In genomic region chrX:281166-281999, GRCh38 we compare ENCODE assay signal across 8 cellular contexts. TPM values are rescaled to one million over a fixed set of nuclear protein-coding genes. Genes with fewer than 3 reads are reported as not detected.
A peak's percentile ranks its signal among the peaks of the same experiment; 100 is the strongest.
DNase-seq lines count a peak whose midpoint lies in the region; ATAC-seq, FAIRE-seq and TF ChIP-seq lines count a peak whose summit lies in the region.

Gene PLCXD1 (plus strand): TSS chrX:281381. CDS start chrX:284188, 2,807 bp downstream.

- H3K9me3 ChIP-seq in BLaER1 = no peaks in the 10 kb centered on the region
- H3K9me3 ChIP-seq in astrocyte (ENCODE audit: insufficient read depth, low read depth, low read length) = no peaks in the 10 kb centered on the region
- H3K9me3 ChIP-seq in iPS-20b (ENCODE audit: insufficient read depth, low read depth, low read length) = no peaks in the 10 kb centered on the region; the same call in 1 of the 2 replicates

- H3K27me3 Mint-ChIP-seq in astrocyte (ENCODE audit: low read depth, unreplicated experiment) = no peaks in the 10 kb centered on the region
- H3K27me3 Mint-ChIP-seq in stimulated activated memory B cell treated with anti-CD40 and anti-IgM and Interleukin-4, amounts not matched to agents 10 μg/mL and 1 μg/mL and 100 μg/mL, for 72 hours = peaks cover 6% of the 10 kb centered on the region

- H3K9me3 Mint-ChIP-seq in astrocyte (ENCODE audit: unreplicated experiment) = no peaks in the 10 kb centered on the region
- no peaks in the 10 kb centered on the region for H3K9me3 Mint-ChIP-seq in stimulated activated memory B cell treated with anti-CD40 and anti-IgM and Interleukin-4, amounts not matched to agents 10 μg/mL and 1 μg/mL and 100 μg/mL, for 72 hours

- H3K36me3 Mint-ChIP-seq in astrocyte (ENCODE audit: low read depth, unreplicated experiment) = no peaks in the 10 kb centered on the region
- H3K36me3 Mint-ChIP-seq in stimulated activated memory B cell treated with anti-CD40 and anti-IgM and Interleukin-4, amounts not matched to agents 10 μg/mL and 1 μg/mL and 100 μg/mL, for 72 hours = peaks cover 5% of the 10 kb centered on the region

- H3K36me3 ChIP-seq in BLaER1 (peaks cover 24% of the 10 kb centered on the region), astrocyte (ENCODE audit: insufficient read depth, low read length) (peaks cover 9% of the 10 kb centered on the region), iPS-20b (ENCODE audit: insufficient read depth, low read depth, low read length) (peaks cover 27% of the 10 kb centered on the region)

- H3K79me2 ChIP-seq in astrocyte (ENCODE audit: insufficient read depth, low read length) = no peaks in the 10 kb centered on the region

- H3K27me3 ChIP-seq in BLaER1 (no peaks in the 10 kb centered on the region), astrocyte (ENCODE audit: insufficient read depth, low read length) (no peaks in the 10 kb centered on the region), iPS-20b (ENCODE audit: insufficient read depth, low read length) (no peaks in the 10 kb centered on the region)

- DNase-seq in astrocyte (ENCODE audit: low read depth) (no peak), GF-D8 (lab: John Stamatoyannopoulos, UW) (no peak)

- peak within 1 kb of the TSS; percentile 19; the same call in 1 of the 2 replicates for H3K9ac ChIP-seq in BLaER1
- H3K9ac ChIP-seq in astrocyte (ENCODE audit: low read length) = peak within 1 kb of the TSS; percentile 26
- H3K9ac ChIP-seq in iPS-20b (ENCODE audit: low read depth, low read length) = peak within 1 kb of the TSS; percentile 92

- 0 out of 2 replicates have a peak within 1 kb of the TSS, but pooled peaks have one; percentile 44 for H3K27ac ChIP-seq in BLaER1
- peak within 1 kb of the TSS; percentile 2 for H3K27ac ChIP-seq in astrocyte (ENCODE audit: low read depth, low read length)
- H3K27ac ChIP-seq in iPS-20b (ENCODE audit: low read length) = peak within 1 kb of the TSS; percentile 88

- ATAC-seq in HG02885 (IDR thresholded peaks at IDR 0.05; ENCODE audit: poor library complexity, unreplicated experiment) = peak; percentile 19
- ATAC-seq in stimulated activated memory B cell treated with anti-CD40 and anti-IgM and Interleukin-4, amounts not matched to agents 10 μg/mL and 1 μg/mL and 100 μg/mL, for 72 hours = no peak
- no peak for ATAC-seq in HG02798 (IDR thresholded peaks at IDR 0.05; ENCODE audit: poor library complexity, unreplicated experiment)
- ATAC-seq in HG03159 (IDR thresholded peaks at IDR 0.05; ENCODE audit: unreplicated experiment) = no peak

- peak within 1 kb of the TSS; percentile 69 for H3K27ac Mint-ChIP-seq in astrocyte (ENCODE audit: unreplicated experiment)
- no peak within 1 kb of the TSS for H3K27ac Mint-ChIP-seq in stimulated activated memory B cell treated with anti-CD40 and anti-IgM and Interleukin-4, amounts not matched to agents 10 μg/mL and 1 μg/mL and 100 μg/mL, for 72 hours

- no peak for TF ChIP-seq CTCF in astrocyte (IDR thresholded peaks at IDR 0.05; ENCODE audit: insufficient read depth, low read depth, low read length)

- H3K4me1 ChIP-seq in BLaER1 (peaks cover 48% of the 10 kb centered on the region), astrocyte (ENCODE audit: insufficient read depth, low read length) (peaks cover 6% of the 10 kb centered on the region), iPS-20b (ENCODE audit: insufficient read depth, low read length) (peaks cover 4% of the 10 kb centered on the region; the same call in 1 of the 2 replicates)

- FAIRE-seq in astrocyte (lab: Jason Lieb, UNC) = no peak

- H4K20me1 ChIP-seq in BLaER1 (no peaks in the 10 kb centered on the region), astrocyte (ENCODE audit: insufficient read depth, low read length) (no peaks in the 10 kb centered on the region)

- H3K4me3 Mint-ChIP-seq in astrocyte (ENCODE audit: unreplicated experiment) = peak within 1 kb of the TSS; percentile 88
- peak within 1 kb of the TSS; percentile 39 for H3K4me3 Mint-ChIP-seq in stimulated activated memory B cell treated with anti-CD40 and anti-IgM and Interleukin-4, amounts not matched to agents 10 μg/mL and 1 μg/mL and 100 μg/mL, for 72 hours

- peaks cover 6% of the 10 kb centered on the region for H3K4me1 Mint-ChIP-seq in astrocyte (ENCODE audit: low read depth, unreplicated experiment)
- H3K4me1 Mint-ChIP-seq in stimulated activated memory B cell treated with anti-CD40 and anti-IgM and Interleukin-4, amounts not matched to agents 10 μg/mL and 1 μg/mL and 100 μg/mL, for 72 hours = peaks cover 37% of the 10 kb centered on the region

- peak within 1 kb of the TSS; percentile 73 for H2AFZ ChIP-seq in astrocyte (ENCODE audit: low read depth, low read length)

- H3K4me3 ChIP-seq in BLaER1 = no peak within 1 kb of the TSS
- peak within 1 kb of the TSS; percentile 48 for H3K4me3 ChIP-seq in astrocyte (ENCODE audit: insufficient read depth, low read depth, low read length)
- H3K4me3 ChIP-seq in iPS-20b (ENCODE audit: low read length) = peak within 1 kb of the TSS; percentile 90

- H3K4me2 ChIP-seq in BLaER1 = peak within 1 kb of the TSS; percentile 69
- H3K4me2 ChIP-seq in astrocyte (ENCODE audit: low read length) = peak within 1 kb of the TSS; percentile 77

RNA-seq across cellular contexts. Expression of gene PLCXD1, which starts in this region (rescaled TPM):
- total RNA-seq in astrocyte = 20.3 and 25.9 TPM in 2 replicates

Comparison
In these comparisons a context has a peak if more than half of its experiments do, and no peak if none do; other contexts are left out.
1. H3K27ac ChIP-seq: peak in every context shown above with its lines; median percentile 88 in iPS-20b; 44 in BLaER1; 2 in astrocyte.
2. H3K9ac ChIP-seq: peak in every context shown above with its lines; median percentile 92 in iPS-20b; 26 in astrocyte; 19 in BLaER1.